In genomic region chr20:57439993-57440392, GRCh38 we compare ENCODE assay signal across 10 cellular contexts. TPM values are rescaled to one million over a fixed set of nuclear protein-coding genes. Genes with fewer than 3 reads are reported as not detected.
DNase-seq lines count a peak whose midpoint lies in the region; ATAC-seq and TF ChIP-seq lines count a peak whose summit lies in the region.
"Had no signal": no experiment of that assay in that cellular context is flagged by ENCODE, and none has a peak within 500 bp of the region (broad histone marks: within the 10 kb centered on the region; RNA-seq: fewer than 3 reads in every experiment).

No MANE protein-coding gene starts in this region.

- POLR2A ChIA-PET in WTC11 (lab: Charles Lee) = no interaction called here
- POLR2A ChIA-PET in naive thymus-derived CD8-positive, alpha-beta T cell (lab: Charles Lee) = no interaction called here

- H3K27ac Mint-ChIP-seq in WTC11 = peak overlapping the region; percentile 79
- H3K27ac Mint-ChIP-seq in naive thymus-derived CD8-positive, alpha-beta T cell = peak overlapping the region in 6 of 10 donors; percentile 0 to 88 (median 74)
- H3K27ac Mint-ChIP-seq: activated naive CD4-positive, alpha-beta T cell treated with anti-CD3 and anti-CD28 coated beads, Interleukin-2, amount 50 U/mL, for 72 hours had no signal

- no peaks in the 10 kb centered on the region for H3K36me3 Mint-ChIP-seq in WTC11
- no peaks in the 10 kb centered on the region for H3K36me3 Mint-ChIP-seq in naive thymus-derived CD8-positive, alpha-beta T cell

- H3K9me3 Mint-ChIP-seq in WTC11 = no peaks in the 10 kb centered on the region
- H3K9me3 Mint-ChIP-seq in naive thymus-derived CD8-positive, alpha-beta T cell = no peaks in the 10 kb centered on the region
- H3K9me3 Mint-ChIP-seq: activated naive CD4-positive, alpha-beta T cell treated with anti-CD3 and anti-CD28 coated beads, Interleukin-2, amount 50 U/mL, for 72 hours had no signal

- H3K27me3 ChIP-seq in colonic mucosa (no peaks in the 10 kb centered on the region), thyroid gland (no peaks in the 10 kb centered on the region), H7 (ENCODE audit: control insufficient read depth, insufficient read depth, low read length) (no peaks in the 10 kb centered on the region)

- no peaks in the 10 kb centered on the region for H3K9me3 ChIP-seq in colonic mucosa
- no peaks in the 10 kb centered on the region for H3K9me3 ChIP-seq in thyroid gland

- WGBS in thyroid gland, 2 donors = 97 to 98% methylated on average over 7 of the region's 7 CpGs

- no peak for TF ChIP-seq CTCF in WTC11 (IDR thresholded peaks at IDR 0.05)
- no peak for TF ChIP-seq CTCF in colonic mucosa (IDR thresholded peaks at IDR 0.05)
- no peak for TF ChIP-seq CTCF in thyroid gland (IDR thresholded peaks at IDR 0.05)

- peaks cover 8% of the 10 kb centered on the region for H3K4me1 Mint-ChIP-seq in WTC11
- H3K4me1 Mint-ChIP-seq in naive thymus-derived CD8-positive, alpha-beta T cell = peaks cover 11 to 21% (median 19%) of the 10 kb centered on the region in 4 donors

- no peak overlapping the region for H3K4me3 ChIP-seq in colonic mucosa
- H3K4me3 ChIP-seq in thyroid gland (replicated peaks in 1 of 3) = no peak overlapping the region
- no peak overlapping the region for H3K4me3 ChIP-seq in H7 (ENCODE audit: insufficient read depth, low read depth, low read length)

- peak overlapping the region; percentile 55 for H3K27ac ChIP-seq in colonic mucosa
- H3K27ac ChIP-seq in thyroid gland = peak overlapping the region; percentile 70 to 95 (median 80)

- H3K36me3 ChIP-seq in colonic mucosa = no peaks in the 10 kb centered on the region
- H3K36me3 ChIP-seq in thyroid gland = no peaks in the 10 kb centered on the region
- H3K36me3 ChIP-seq in H7 (replicated peaks; ENCODE audit: control insufficient read depth, insufficient read depth, low read length) = no peaks in the 10 kb centered on the region

- CTCF ChIA-PET in WTC11 (lab: Charles Lee) = interaction anchor here (1.1 kb wide), 1 partner anchor 70 kb away, joined by 3 read pairs; no protein-coding TSS in a partner anchor

- DNase-seq in WTC11 (ENCODE audit: low spot score) (no peak), colonic mucosa (no peak), thyroid gland (no peak), head of caudate nucleus (no peak), H7 (no peak)
- DNase-seq in naive thymus-derived CD8-positive, alpha-beta T cell = no peak
- DNase-seq: effector CD8-positive, alpha-beta T cell; stimulated activated CD4-positive, alpha-beta T cell treated with anti-CD3 and anti-CD28 coated beads, Interleukin-1b, Interleukin-23, amount 100 ng/mL, for 48 hours had no signal

- intact Hi-C loops in colonic mucosa (cut with DNase I) = no loop called here
- intact Hi-C loops in thyroid gland (cut with DNase I) = no loop called here
- intact Hi-C loops in head of caudate nucleus (cut with DNase I) = loop anchor here (5.0 kb wide), 1 partner anchor 43 kb away; no protein-coding TSS in a partner anchor

- H3K9ac ChIP-seq in colonic mucosa (ENCODE audit: low read depth in 2 of 2, low read length in 2 of 2) = no peak overlapping the region

- ATAC-seq in WTC11 (no peak), GM19467 (IDR thresholded peaks at IDR 0.05; ENCODE audit: unreplicated experiment) (no peak)
- ATAC-seq in naive thymus-derived CD8-positive, alpha-beta T cell = no peak
- ATAC-seq: activated naive CD4-positive, alpha-beta T cell treated with anti-CD3 and anti-CD28 coated beads, Interleukin-2, amount 50 U/mL, for 72 hours had no signal

- no peak overlapping the region for H3K4me3 Mint-ChIP-seq in WTC11
- H3K4me3 Mint-ChIP-seq in naive thymus-derived CD8-positive, alpha-beta T cell = no peak overlapping the region

- no peak for TF ChIP-seq POLR2A in thyroid gland (IDR thresholded peaks at IDR 0.05)

- H3K27me3 Mint-ChIP-seq in WTC11 (ENCODE audit: low read depth) = no peaks in the 10 kb centered on the region
- H3K27me3 Mint-ChIP-seq in naive thymus-derived CD8-positive, alpha-beta T cell = no peaks in the 10 kb centered on the region

- H3K4me1 ChIP-seq in colonic mucosa (peaks cover 9% of the 10 kb centered on the region), thyroid gland (peaks cover 31 to 41% of the 10 kb centered on the region in 2 donors)

TF ChIP-seq in WTC11, 78 proteins besides CTCF, POLR2A, EP300 and RAD21:
- no peak for TF ChIP-seq CDX4 (CRISPR knock-in tag; IDR thresholded peaks at IDR 0.05; ENCODE audit: borderline replicate concordance)
- peak; percentile 74; the same call in 1 of the 2 replicates for TF ChIP-seq GTF2I (CRISPR knock-in tag; conservative IDR thresholded peaks at IDR 0.05)
TF ChIP-seq in WTC11: peak in this region for 1.

RNA-seq across cellular contexts. Expression of gene RBM38, which starts 48.8 kb away (rescaled TPM):
- total RNA-seq in WTC11 (2021) (60.5 to 69.0 TPM (median 61.1 TPM) in 3 replicates), colonic mucosa (10 to 100 TPM; 41.3 to 43.1 TPM), thyroid gland (10 to 100 TPM; 11.0 to 16.0 (median 12.0) TPM)
- total RNA-seq in naive thymus-derived CD8-positive, alpha-beta T cell = 100 to 1,000 TPM; 117 to 121 TPM
- 100 to 1,000 TPM in 1 of 3 donors, 10 to 100 TPM in 2; 48.9 to 153 (median 69.0) TPM for polyA plus RNA-seq in naive thymus-derived CD8-positive, alpha-beta T cell
- total RNA-seq in H7 (2014; rRNA removed; shearing (Covaris generic)) = 75.6 and 91.7 TPM in 2 replicates
